ENCODE assay signal across 3 cellular contexts in genomic region chr2:13791019-13791418, GRCh38.
"Had no signal": no experiment of that assay in that cellular context is flagged by ENCODE, and none has a peak within 500 bp of the region (broad histone marks: within the 10 kb centered on the region; RNA-seq: fewer than 3 reads in every experiment).

No MANE protein-coding gene starts in this region.

- H3K4me2 ChIP-seq: GM23338 had no signal

- H3K4me3 ChIP-seq: GM23338 had no signal

- ATAC-seq: GM23338 had no signal

- DNase-seq: H9, HCEC 1CT had no signal

- H2AFZ ChIP-seq: GM23338 had no signal
